In the genomic region with DNA sequence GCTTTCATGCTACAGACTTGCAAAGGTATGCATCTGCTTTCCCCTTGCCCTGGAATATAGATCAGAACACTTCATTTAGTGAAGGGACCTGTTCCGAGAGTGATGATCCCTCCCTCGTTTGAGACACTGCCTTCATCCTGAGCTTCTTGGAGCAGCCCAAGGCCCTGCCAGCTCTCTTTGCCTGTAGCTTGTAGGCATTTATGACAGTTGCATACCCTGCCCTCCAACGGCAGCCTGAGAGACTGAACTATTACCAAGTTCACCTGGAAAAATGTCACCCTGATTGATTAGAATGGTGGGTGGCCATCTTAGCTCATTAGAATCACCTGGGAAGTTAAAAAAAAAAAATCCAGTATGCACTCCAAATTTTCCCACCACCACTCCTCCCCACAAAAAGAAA, we compare ENCODE assay signal across 7 cellular contexts. TPM values are rescaled to one million over a fixed set of nuclear protein-coding genes. Genes with fewer than 3 reads are reported as not detected.
DNase-seq lines count a peak whose midpoint lies in the region; ATAC-seq and TF ChIP-seq lines count a peak whose summit lies in the region.

No MANE protein-coding gene starts in this region.

- peaks cover 0 to 3% (median 0%) of the 10 kb centered on the region in 3 donors for H3K27me3 ChIP-seq in skeletal muscle tissue (ENCODE audit: control insufficient read depth in 3 of 3, insufficient read depth in 3 of 3, low read length in 3 of 3)

- intact Hi-C loops in left ventricle myocardium superior (cut with micrococcal nuclease): loop anchor here (10.0 kb wide), 1 partner anchor 52 kb away; a partner anchor contains a TSS

- ATAC-seq in T-helper 17 cell (no peak), left ventricle myocardium superior (peak; percentile 17), HG02938 (IDR thresholded peaks at IDR 0.05; ENCODE audit: unreplicated experiment) (no peak)

- H3K36me3 Mint-ChIP-seq in HFFc6 (ENCODE audit: low read depth): no peaks in the 10 kb centered on the region
- H3K36me3 Mint-ChIP-seq in T-helper 17 cell (ENCODE audit: low read depth): no peaks in the 10 kb centered on the region

- TF ChIP-seq CTCF in HFFc6 (IDR thresholded peaks at IDR 0.05): no peak
- no peak for TF ChIP-seq CTCF in GM10266 (IDR thresholded peaks at IDR 0.05; ENCODE audit: control insufficient read depth, insufficient read depth, low read depth, missing control alignments)

- no peaks in the 10 kb centered on the region for H3K9me3 Mint-ChIP-seq in HFFc6

- H3K9me3 ChIP-seq in T-helper 17 cell (ENCODE audit: control insufficient read depth, low read length, poor library complexity, severe bottlenecking) (no peaks in the 10 kb centered on the region), skeletal muscle tissue (ENCODE audit: control insufficient read depth in 3 of 3, low read length in 3 of 3) (no peaks in the 10 kb centered on the region)

- peaks cover 29 to 32% (median 31%) of the 10 kb centered on the region in 3 donors for H3K4me1 ChIP-seq in skeletal muscle tissue (ENCODE audit: control insufficient read depth in 3 of 3, insufficient read depth in 3 of 3, low read length in 3 of 3)

- DNase-seq in HFFc6: no peak
- DNase-seq in T-helper 17 cell: no peak
- no peak for DNase-seq in left ventricle myocardium superior
- no peak for DNase-seq in GM10266 (ENCODE audit: extremely low spot score)
- DNase-seq in putamen (ENCODE audit: low spot score): no peak

- H3K4me1 Mint-ChIP-seq in HFFc6 (ENCODE audit: low read depth) (peaks cover 37% of the 10 kb centered on the region), T-helper 17 cell (peaks cover 13% of the 10 kb centered on the region)

- H3K27me3 Mint-ChIP-seq in HFFc6 (ENCODE audit: insufficient read depth) (peaks cover 3% of the 10 kb centered on the region; the same call in 1 of the 2 replicates), T-helper 17 cell (peaks cover 55% of the 10 kb centered on the region)

- H3K9ac ChIP-seq in skeletal muscle tissue (ENCODE audit: low read depth in 1 of 3, low read length in 3 of 3): peak overlapping the region; percentile 38 to 94 (median 84)

- H3K4me3 ChIP-seq in skeletal muscle tissue (ENCODE audit: low read length in 3 of 3): peak overlapping the region in 2 of 3 donors; percentile 73 to 84

- no peaks in the 10 kb centered on the region for H3K36me3 ChIP-seq in skeletal muscle tissue (ENCODE audit: control insufficient read depth in 3 of 3, insufficient read depth in 3 of 3, low read length in 3 of 3)

- H3K27ac Mint-ChIP-seq in HFFc6: peak overlapping the region; percentile 63
- no peak overlapping the region for H3K27ac Mint-ChIP-seq in T-helper 17 cell

- H3K27ac ChIP-seq in skeletal muscle tissue (ENCODE audit: low read depth, low read length): peak overlapping the region; percentile 66

- H3K4me3 Mint-ChIP-seq in HFFc6 (peak overlapping the region; percentile 97), T-helper 17 cell (peak overlapping the region; percentile 96)

RNA-seq across cellular contexts. Expression of a gene that starts 1.5 kb away (rescaled TPM):
- total RNA-seq in HFFc6 (2021; fragmentation: NEBNext Ultra II Directional; extraction: Animal tissue kit (Norgen Biotek cat#: 25700)): 10 to 100 TPM; 38.6 to 44.1 (median 39.7) TPM
- total RNA-seq in T-helper 17 cell (10 to 100 TPM; 28.9 to 37.0 TPM), left ventricle myocardium superior (90.4 TPM), skeletal muscle tissue (20.9 TPM)

RNA-seq across cellular contexts. Expression of a gene that starts 54.9 kb away (rescaled TPM):
- total RNA-seq in HFFc6 (2021; fragmentation: NEBNext Ultra II Directional; extraction: Animal tissue kit (Norgen Biotek cat#: 25700)): 10 to 100 TPM; 38.9 to 49.8 (median 43.5) TPM
- 10 to 100 TPM; 28.4 to 37.3 TPM for total RNA-seq in T-helper 17 cell
- total RNA-seq in left ventricle myocardium superior: 20.6 TPM
- 5.2 TPM for total RNA-seq in skeletal muscle tissue
